In genomic region chr12:109606261-109607028, GRCh38 we compare ENCODE assay signal across 1 cellular context.
TF ChIP-seq lines count a peak whose summit lies in the region.

No MANE protein-coding gene starts in this region.

TF ChIP-seq in GM23338, 12 proteins besides CTCF, POLR2A, EP300 and RAD21 (continued from another document):
- TF ChIP-seq ETS1 (IDR thresholded peaks at IDR 0.05), result no peak
- TF ChIP-seq POLR2AphosphoS5 (IDR thresholded peaks at IDR 0.05; ENCODE audit: low read depth), result no peak
- no peak for TF ChIP-seq EZH2phosphoT487 (IDR thresholded peaks at IDR 0.05; ENCODE audit: unreplicated experiment)
- TF ChIP-seq ZNF462 (CRISPR knock-in tag; IDR thresholded peaks at IDR 0.05), result no peak
- TF ChIP-seq EZH2 (IDR thresholded peaks at IDR 0.05; ENCODE audit: low read depth, unreplicated experiment), result no peak
